Comparison of ENCODE assay signal across 2 cellular contexts in genomic region chr12:103824845-103825244, GRCh38.
A peak's percentile ranks its signal among the peaks of the same experiment; 100 is the strongest.
TF ChIP-seq lines count a peak whose summit lies in the region.

No MANE protein-coding gene starts in this region.

TF ChIP-seq in IMR-90, 13 proteins besides CTCF, POLR2A, EP300 and RAD21 (continued from another document):
- TF ChIP-seq, protein P1, sequence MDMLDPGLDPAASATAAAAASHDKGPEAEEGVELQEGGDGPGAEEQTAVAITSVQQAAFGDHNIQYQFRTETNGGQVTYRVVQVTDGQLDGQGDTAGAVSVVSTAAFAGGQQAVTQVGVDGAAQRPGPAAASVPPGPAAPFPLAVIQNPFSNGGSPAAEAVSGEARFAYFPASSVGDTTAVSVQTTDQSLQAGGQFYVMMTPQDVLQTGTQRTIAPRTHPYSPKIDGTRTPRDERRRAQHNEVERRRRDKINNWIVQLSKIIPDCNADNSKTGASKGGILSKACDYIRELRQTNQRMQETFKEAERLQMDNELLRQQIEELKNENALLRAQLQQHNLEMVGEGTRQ (IDR thresholded peaks at IDR 0.05; ENCODE audit: low read depth, low read length), result no peak
- TF ChIP-seq SMC3 (IDR thresholded peaks at IDR 0.05; ENCODE audit: low read depth, low read length), result no peak
- no peak for TF ChIP-seq MAZ (IDR thresholded peaks at IDR 0.05; ENCODE audit: borderline replicate concordance, low read depth, low read length)
- TF ChIP-seq NFE2L2 (IDR thresholded peaks at IDR 0.05; ENCODE audit: low read depth, low read length), result no peak
- no peak for TF ChIP-seq RCOR1 (IDR thresholded peaks at IDR 0.05; ENCODE audit: insufficient replicate concordance, low read length)

TF ChIP-seq in SK-N-SH treated with all-trans-retinoic acid at 6 μM for 48 hours, 23 proteins besides CTCF, POLR2A, EP300 and RAD21 (continued from another document):
- TF ChIP-seq, protein P2, sequence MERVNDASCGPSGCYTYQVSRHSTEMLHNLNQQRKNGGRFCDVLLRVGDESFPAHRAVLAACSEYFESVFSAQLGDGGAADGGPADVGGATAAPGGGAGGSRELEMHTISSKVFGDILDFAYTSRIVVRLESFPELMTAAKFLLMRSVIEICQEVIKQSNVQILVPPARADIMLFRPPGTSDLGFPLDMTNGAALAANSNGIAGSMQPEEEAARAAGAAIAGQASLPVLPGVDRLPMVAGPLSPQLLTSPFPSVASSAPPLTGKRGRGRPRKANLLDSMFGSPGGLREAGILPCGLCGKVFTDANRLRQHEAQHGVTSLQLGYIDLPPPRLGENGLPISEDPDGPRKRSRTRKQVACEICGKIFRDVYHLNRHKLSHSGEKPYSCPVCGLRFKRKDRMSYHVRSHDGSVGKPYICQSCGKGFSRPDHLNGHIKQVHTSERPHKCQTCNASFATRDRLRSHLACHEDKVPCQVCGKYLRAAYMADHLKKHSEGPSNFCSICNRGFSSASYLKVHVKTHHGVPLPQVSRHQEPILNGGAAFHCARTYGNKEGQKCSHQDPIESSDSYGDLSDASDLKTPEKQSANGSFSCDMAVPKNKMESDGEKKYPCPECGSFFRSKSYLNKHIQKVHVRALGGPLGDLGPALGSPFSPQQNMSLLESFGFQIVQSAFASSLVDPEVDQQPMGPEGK (CRISPR knock-in tag; IDR thresholded peaks at IDR 0.05; ENCODE audit: borderline replicate concordance), result peak; percentile 34; the same call in 1 of the 2 replicates
